Comparison of ENCODE assay signal across 8 cellular contexts in the genomic region with DNA sequence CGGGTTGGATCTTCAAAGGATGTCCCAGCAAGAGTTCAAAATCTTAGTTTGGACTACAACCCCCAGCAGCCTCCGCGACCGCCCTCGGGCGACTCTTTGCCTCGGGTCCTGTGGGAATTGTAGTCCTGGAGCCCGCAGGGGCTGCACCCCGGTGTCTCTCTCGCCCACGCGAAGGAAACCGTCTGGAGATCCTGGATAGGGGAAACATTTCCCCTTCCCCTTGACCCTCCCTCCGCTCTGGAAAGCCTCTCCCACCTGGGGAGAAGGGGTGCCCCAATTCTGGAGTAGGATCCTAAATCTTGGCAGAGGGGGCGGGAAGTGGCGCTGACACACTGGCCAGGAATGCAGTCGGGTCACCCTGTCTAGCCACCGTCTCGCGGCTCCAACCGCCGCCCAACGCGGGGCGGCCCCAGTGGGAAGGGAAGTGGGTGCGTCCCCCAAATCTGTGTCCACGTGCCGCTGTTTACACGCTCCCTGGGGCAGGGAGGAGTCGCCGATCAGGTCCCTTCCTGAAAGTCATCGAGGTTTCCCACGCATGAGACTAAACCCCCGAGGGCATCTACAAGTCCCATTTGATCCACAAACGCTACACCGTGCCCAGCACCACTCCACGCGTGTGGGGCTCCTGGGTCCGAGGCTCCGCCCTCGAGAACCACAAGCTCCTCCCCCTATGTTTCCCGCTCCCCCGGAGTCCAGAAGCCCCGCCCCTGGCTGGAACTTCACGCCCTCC. TPM values are rescaled to one million over a fixed set of nuclear protein-coding genes. Genes with fewer than 3 reads are reported as not detected.
DNase-seq lines count a peak whose midpoint lies in the region; ATAC-seq and TF ChIP-seq lines count a peak whose summit lies in the region.

No MANE protein-coding gene starts in this region.

- no peaks in the 10 kb centered on the region for H3K9me3 Mint-ChIP-seq in activated CD4-positive, alpha-beta T cell treated with anti-CD3 and anti-CD28 coated beads for 36 hours (ENCODE audit: low read depth)

- CTCF ChIA-PET in activated CD4-positive, alpha-beta T cell treated with anti-CD3 and anti-CD28 coated beads for 36 hours (lab: Charles Lee): interaction anchor here (0.5 to 2.1 kb wide), 3 partner anchors 10 to 73 kb away, joined by 3 to 11 read pairs (median 3); no protein-coding TSS in a partner anchor

- H3K27me3 Mint-ChIP-seq in activated CD4-positive, alpha-beta T cell treated with anti-CD3 and anti-CD28 coated beads for 36 hours: peaks cover 23% of the 10 kb centered on the region

- no peak for TF ChIP-seq CTCF in choroid plexus epithelial cell (conservative IDR thresholded peaks at IDR 0.05; ENCODE audit: low read depth, low read length)

- peak overlapping the region; percentile 95 for H3K4me3 Mint-ChIP-seq in activated CD4-positive, alpha-beta T cell treated with anti-CD3 and anti-CD28 coated beads for 36 hours

- H3K4me3 ChIP-seq in choroid plexus epithelial cell (ENCODE audit: low read depth, low read length): peak overlapping the region; percentile 94

- POLR2A ChIA-PET in activated CD4-positive, alpha-beta T cell treated with anti-CD3 and anti-CD28 coated beads for 36 hours (lab: Charles Lee): interaction anchor here (0.7 kb wide), 1 partner anchor 73 kb away, joined by 4 read pairs; no protein-coding TSS in a partner anchor

- peak; percentile 56 for ATAC-seq in GM19023 (IDR thresholded peaks at IDR 0.05; ENCODE audit: unreplicated experiment)
- peak; percentile 47 for ATAC-seq in HG03175 (IDR thresholded peaks at IDR 0.05; ENCODE audit: unreplicated experiment)
- ATAC-seq in activated CD4-positive, alpha-beta T cell treated with anti-CD3 and anti-CD28 coated beads for 36 hours: peak; percentile 59
- peak; percentile 69 for ATAC-seq in left colon

- peaks cover 34% of the 10 kb centered on the region for H3K4me1 Mint-ChIP-seq in activated CD4-positive, alpha-beta T cell treated with anti-CD3 and anti-CD28 coated beads for 36 hours

- DNase-seq in AG20443 (ENCODE audit: low spot score) (peak; percentile 93), NCI-H446 (lab: John Stamatoyannopoulos, UW) (peak; percentile 86 to 95), choroid plexus epithelial cell (ENCODE audit: low read depth) (peak; percentile 90), left colon (peak; percentile 91 to 92)
- peak; percentile 91 for DNase-seq in activated CD4-positive, alpha-beta T cell treated with anti-CD3 and anti-CD28 coated beads for 36 hours
- peak; percentile 75 to 78 for DNase-seq in stimulated activated CD4-positive, alpha-beta T cell treated with anti-CD3 and anti-CD28 coated beads, Interleukin-1b, Interleukin-23, amount 100 ng/mL, for 4 hours (ENCODE audit: low read depth in 2 of 2)

- peak overlapping the region; percentile 97 for H3K27ac Mint-ChIP-seq in activated CD4-positive, alpha-beta T cell treated with anti-CD3 and anti-CD28 coated beads for 36 hours

- peaks cover 20% of the 10 kb centered on the region for H3K36me3 Mint-ChIP-seq in activated CD4-positive, alpha-beta T cell treated with anti-CD3 and anti-CD28 coated beads for 36 hours (ENCODE audit: low read depth)

- intact Hi-C loops in activated CD4-positive, alpha-beta T cell treated with anti-CD3 and anti-CD28 coated beads for 36 hours (cut with DNase I, micrococcal nuclease): loop anchor here (1.0 to 10.0 kb wide), 23 partner anchors 18 to 515 kb away; a partner anchor contains a TSS
- intact Hi-C loops in left colon (cut with DNase I, micrococcal nuclease): no loop called here

RNA-seq across cellular contexts. Expression of a gene that starts 0.7 kb away (rescaled TPM):
- 10 to 100 TPM; 15.2 to 17.8 TPM for total RNA-seq in activated CD4-positive, alpha-beta T cell treated with anti-CD3 and anti-CD28 coated beads for 36 hours
- total RNA-seq in left colon: 10 to 100 TPM; 34.1 to 35.0 TPM

RNA-seq across cellular contexts. Expression of a gene that starts 0.8 kb away (rescaled TPM):
- 10 to 100 TPM; 15.8 to 18.4 TPM for total RNA-seq in activated CD4-positive, alpha-beta T cell treated with anti-CD3 and anti-CD28 coated beads for 36 hours
- 1 to 10 TPM; 3.0 to 3.2 TPM for total RNA-seq in left colon

RNA-seq across cellular contexts. Expression of a gene that starts 18.1 kb away (rescaled TPM):
- 10 to 100 TPM; 58.1 to 71.8 TPM for total RNA-seq in activated CD4-positive, alpha-beta T cell treated with anti-CD3 and anti-CD28 coated beads for 36 hours
- total RNA-seq in left colon: 10 to 100 TPM; 37.1 to 43.6 TPM

RNA-seq across cellular contexts. Expression of a gene that starts 35.2 kb away (rescaled TPM):
- 10 to 100 TPM; 27.5 to 30.4 TPM for total RNA-seq in activated CD4-positive, alpha-beta T cell treated with anti-CD3 and anti-CD28 coated beads for 36 hours
- total RNA-seq in left colon: 10 to 100 TPM in 1 of 2 donors, 1 to 10 TPM in 1; 8.7 to 13.4 TPM

Comparison
In these comparisons a context has a peak if more than half of its experiments do, and no peak if none do; other contexts are left out.
1. Peak in every context shown above with its lines: DNase-seq, ATAC-seq and H3K4me3 ChIP-seq.
2. RNA of a gene that starts 0.8 kb away (total RNA-seq): 15.8 to 18.4 TPM in activated CD4-positive, alpha-beta T cell treated with anti-CD3 and anti-CD28 coated beads for 36 hours; 3.0 to 3.2 TPM in left colon; every median in the first group is over 4 times any median in the second.
3. intact Hi-C loops: an anchor here in activated CD4-positive, alpha-beta T cell treated with anti-CD3 and anti-CD28 coated beads for 36 hours (1.0 to 10.0 kb wide); none called in left colon.